Comparison of ENCODE assay signal across 1 cellular context in genomic region chr14:38199076-38199475, GRCh38.
TF ChIP-seq lines count a peak whose summit lies in the region.

No MANE protein-coding gene starts in this region.

TF ChIP-seq in WTC11, 78 proteins besides CTCF, POLR2A, EP300 and RAD21 (continued from another document):
- TF ChIP-seq ZNF532 (CRISPR knock-in tag; IDR thresholded peaks at IDR 0.05; ENCODE audit: borderline replicate concordance) (no peak), ERG (CRISPR knock-in tag; IDR thresholded peaks at IDR 0.05) (0 out of 2 replicates have a peak, but pooled peaks have one; percentile 12)
